ENCODE assay signal across 8 cellular contexts in genomic region chr3:88005066-88005465, GRCh38. TPM values are rescaled to one million over a fixed set of nuclear protein-coding genes. Genes with fewer than 3 reads are reported as not detected.
DNase-seq lines count a peak whose midpoint lies in the region; ATAC-seq and TF ChIP-seq lines count a peak whose summit lies in the region.

No MANE protein-coding gene starts in this region.

- peak; percentile 12 for DNase-seq in NCI-H1694 treated with DMSO at 0.1 percent for 48 hours (lab: John Stamatoyannopoulos, UW)
- no peak for DNase-seq in NCI-H1694 (lab: John Stamatoyannopoulos, UW)
- no peak for DNase-seq in left ventricle myocardium superior
- DNase-seq in activated naive CD4-positive, alpha-beta T cell treated with anti-CD3 and anti-CD28 coated beads, Interleukin-2, amount 50 U/mL, for 16 hours = no peak
- no peak for DNase-seq in activated T-cell treated with anti-CD3 and anti-CD28 coated beads, Interleukin-2, amount 50 U/mL, for 72 hours

- no peak overlapping the region for H3K27ac Mint-ChIP-seq in activated T-cell treated with anti-CD3 and anti-CD28 coated beads, Interleukin-2, amount 50 U/mL, for 72 hours

- no peaks in the 10 kb centered on the region for H3K79me2 ChIP-seq in SU-DHL-6 (ENCODE audit: insufficient read depth, low read length)

- no peaks in the 10 kb centered on the region for H3F3A ChIP-seq in SU-DHL-6 (ENCODE audit: insufficient read depth)

- intact Hi-C loops in left ventricle myocardium superior (cut with micrococcal nuclease) = no loop called here

- no peaks in the 10 kb centered on the region for H3K9me2 ChIP-seq in SU-DHL-6 (replicated peaks; ENCODE audit: insufficient read depth, low read length)

- TF ChIP-seq CTCF in SU-DHL-6 (IDR thresholded peaks at IDR 0.05; ENCODE audit: insufficient read depth, low read length, poor library complexity, severe bottlenecking) = peak; percentile 21

- H3K27ac ChIP-seq in SU-DHL-6 (ENCODE audit: low read depth, low read length) = no peak overlapping the region

- H4K20me1 ChIP-seq in SU-DHL-6 (ENCODE audit: low read depth, low read length) = no peaks in the 10 kb centered on the region

- no peaks in the 10 kb centered on the region for H3K9me3 Mint-ChIP-seq in activated T-cell treated with anti-CD3 and anti-CD28 coated beads, Interleukin-2, amount 50 U/mL, for 72 hours

- H3K9me3 ChIP-seq in SU-DHL-6 (ENCODE audit: insufficient read depth, low read length) = no peaks in the 10 kb centered on the region

- no peak overlapping the region for H3K4me3 Mint-ChIP-seq in activated T-cell treated with anti-CD3 and anti-CD28 coated beads, Interleukin-2, amount 50 U/mL, for 72 hours

- H2AFZ ChIP-seq in SU-DHL-6 (ENCODE audit: low read depth, low read length, severe bottlenecking) = no peak overlapping the region

- H3K36me3 Mint-ChIP-seq in activated T-cell treated with anti-CD3 and anti-CD28 coated beads, Interleukin-2, amount 50 U/mL, for 72 hours (ENCODE audit: insufficient read depth in 2 of 2) = no peaks in the 10 kb centered on the region

- peaks cover 5% of the 10 kb centered on the region for H3K4me1 Mint-ChIP-seq in activated T-cell treated with anti-CD3 and anti-CD28 coated beads, Interleukin-2, amount 50 U/mL, for 72 hours (ENCODE audit: low read depth)

- no peaks in the 10 kb centered on the region for H3K27me3 ChIP-seq in SU-DHL-6 (ENCODE audit: low read length)

- H3K36me3 ChIP-seq in SU-DHL-6 (ENCODE audit: low read length) = no peaks in the 10 kb centered on the region

- H3K4me2 ChIP-seq in SU-DHL-6 (ENCODE audit: low read depth, low read length, poor library complexity, severe bottlenecking) = no peak overlapping the region

- ATAC-seq in HG03108 (IDR thresholded peaks at IDR 0.05; ENCODE audit: unreplicated experiment) (peak; percentile 46), left ventricle myocardium superior (peak; percentile 19), HG03135 (IDR thresholded peaks at IDR 0.05; ENCODE audit: unreplicated experiment) (no peak)
- ATAC-seq in activated T-cell treated with anti-CD3 and anti-CD28 coated beads, Interleukin-2, amount 50 U/mL, for 72 hours (replicated peaks in 1 of 2) = no peak

- H3K9ac ChIP-seq in SU-DHL-6 (ENCODE audit: low read length) = no peak overlapping the region

- H3K4me3 ChIP-seq in SU-DHL-6 (ENCODE audit: insufficient read depth, low read length, poor library complexity, severe bottlenecking) = no peak overlapping the region

- no peaks in the 10 kb centered on the region for H3K27me3 Mint-ChIP-seq in activated T-cell treated with anti-CD3 and anti-CD28 coated beads, Interleukin-2, amount 50 U/mL, for 72 hours (ENCODE audit: low read depth)

RNA-seq across cellular contexts. Expression of gene CGGBP1, which starts 53.7 kb away (rescaled TPM):
- total RNA-seq in left ventricle myocardium superior = 44.1 TPM
- total RNA-seq in activated T-cell treated with anti-CD3 and anti-CD28 coated beads, Interleukin-2, amount 50 U/mL, for 72 hours = 100 to 1,000 TPM; 139 to 163 TPM

RNA-seq across cellular contexts. Expression of gene ZNF654, which starts 54.0 kb away (rescaled TPM):
- total RNA-seq in left ventricle myocardium superior = 10.3 TPM
- 10 to 100 TPM; 19.1 to 20.1 TPM for total RNA-seq in activated T-cell treated with anti-CD3 and anti-CD28 coated beads, Interleukin-2, amount 50 U/mL, for 72 hours

Comparison
In these comparisons a context has a peak if more than half of its experiments do, and no peak if none do; other contexts are left out.
1. ATAC-seq: peak in HG03108 (single experiment) and left ventricle myocardium superior (single experiment); none in activated T-cell treated with anti-CD3 and anti-CD28 coated beads, Interleukin-2, amount 50 U/mL, for 72 hours (0 of 2) and HG03135 (single experiment).